In the genomic region with DNA sequence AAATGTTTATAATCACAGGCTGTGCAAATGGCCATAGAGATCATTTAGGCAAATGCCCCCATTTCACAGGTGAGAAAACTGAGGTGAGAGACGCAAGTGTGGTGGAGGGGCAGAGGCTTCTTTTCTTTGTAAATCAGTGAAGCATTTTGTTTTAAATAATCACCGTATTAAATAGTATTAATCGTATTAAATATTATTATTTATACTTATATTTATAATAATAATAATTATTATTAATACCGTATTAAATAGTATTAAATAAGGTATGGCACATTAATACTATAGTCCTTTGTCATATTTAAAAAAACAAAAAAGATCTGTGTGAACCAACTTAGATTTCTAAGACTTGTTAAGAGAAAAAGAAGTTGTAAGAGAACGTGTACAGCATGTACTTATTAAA, we compare ENCODE assay signal across 26 cellular contexts. TPM values are rescaled to one million over a fixed set of nuclear protein-coding genes. Genes with fewer than 3 reads are reported as not detected.
"Had no signal": no experiment of that assay in that cellular context is flagged by ENCODE, and none has a peak within 500 bp of the region (broad histone marks: within the 10 kb centered on the region; RNA-seq: fewer than 3 reads in every experiment).

No MANE protein-coding gene starts in this region.

- H3K9ac ChIP-seq: KMS-11 had no signal

- H3K36me3 Mint-ChIP-seq: activated CD4-positive, alpha-beta memory T cell treated with anti-CD3 and anti-CD28 coated beads for 36 hours; activated naive CD4-positive, alpha-beta T cell treated with anti-CD3 and anti-CD28 coated beads, Interleukin-2, amount 50 U/mL, for 72 hours; IgD-negative memory B cell; T-cell had no signal

- H3K4me1 Mint-ChIP-seq: activated CD4-positive, alpha-beta T cell treated with anti-CD3 and anti-CD28 coated beads, Interleukin-2, amount 10 ng/mL, durations not matched to agents 7 days and 5 days; activated naive CD8-positive, alpha-beta T cell treated with anti-CD3 and anti-CD28 coated beads, Interleukin-2, amount 50 U/mL, for 24 hours; T-cell had no signal

- H3K9me3 ChIP-seq: ascending aorta, body of pancreas, MG63 had no signal

- H3K36me3 ChIP-seq: ascending aorta, MG63 had no signal

- H3K27me3 ChIP-seq: ascending aorta, MG63 had no signal

- FAIRE-seq: bronchial epithelial cell, TTC549 had no signal

- H3K27me3 Mint-ChIP-seq: activated CD4-positive, alpha-beta T cell treated with anti-CD3 and anti-CD28 coated beads, Interleukin-2, amount 10 ng/mL, durations not matched to agents 7 days and 5 days; activated naive CD8-positive, alpha-beta T cell treated with anti-CD3 and anti-CD28 coated beads, Interleukin-2, amount 50 U/mL, for 24 hours had no signal

- H3K4me3 Mint-ChIP-seq: activated CD4-positive, alpha-beta memory T cell treated with anti-CD3 and anti-CD28 coated beads for 36 hours; activated CD4-positive, alpha-beta T cell treated with anti-CD3 and anti-CD28 coated beads, Interleukin-2, amount 10 ng/mL, durations not matched to agents 7 days and 5 days; activated naive CD8-positive, alpha-beta T cell treated with anti-CD3 and anti-CD28 coated beads, Interleukin-2, amount 50 U/mL, for 24 hours; activated T-cell treated with anti-CD3 and anti-CD28 coated beads, Interleukin-2, amount 50 U/mL, for 4 hours; IgD-negative memory B cell; T-cell had no signal

- H3K27ac ChIP-seq: ascending aorta, body of pancreas, KMS-11, PC-9, SK-N-MC had no signal

- H3K9me3 Mint-ChIP-seq: activated CD4-positive, alpha-beta memory T cell treated with anti-CD3 and anti-CD28 coated beads for 36 hours; activated naive CD8-positive, alpha-beta T cell treated with anti-CD3 and anti-CD28 coated beads, Interleukin-2, amount 50 U/mL, for 24 hours; activated T-cell treated with anti-CD3 and anti-CD28 coated beads, Interleukin-2, amount 50 U/mL, for 4 hours; T-cell had no signal

- DNase-seq: activated CD4-positive, alpha-beta memory T cell treated with anti-CD3 and anti-CD28 coated beads for 36 hours; activated CD4-positive, alpha-beta T cell treated with anti-CD3 and anti-CD28 coated beads, Interleukin-2, amount 10 ng/mL, durations not matched to agents 7 days and 5 days; activated CD4-positive, CD25-positive, alpha-beta regulatory T cell; activated CD8-positive, alpha-beta memory T cell treated with anti-CD3 and anti-CD28 coated beads for 24 hours; activated naive CD4-positive, alpha-beta T cell treated with Interleukin-2 at 50 U/mL for 16 hours; activated naive CD8-positive, alpha-beta T cell treated with anti-CD3 and anti-CD28 coated beads, Interleukin-2, amount 50 U/mL, for 24 hours; activated T-cell treated with anti-CD3 and anti-CD28 coated beads, Interleukin-2, amount 50 U/mL, for 4 hours; amniotic stem cell; body of pancreas; MG63; NCI-H1105 treated with DMSO at 0.1 percent for 48 hours; NCI-H1436 treated with DMSO at 0.1 percent for 48 hours; NCI-H187; NCI-H2081; NCI-H524; PC-9; T-cell; T-helper 2 cell; T1000 had no signal

- H3K27ac Mint-ChIP-seq: activated CD4-positive, alpha-beta memory T cell treated with anti-CD3 and anti-CD28 coated beads for 36 hours; activated CD4-positive, alpha-beta T cell treated with anti-CD3 and anti-CD28 coated beads, Interleukin-2, amount 10 ng/mL, durations not matched to agents 7 days and 5 days; activated naive CD4-positive, alpha-beta T cell treated with anti-CD3 and anti-CD28 coated beads, Interleukin-2, amount 50 U/mL, for 72 hours; activated naive CD8-positive, alpha-beta T cell treated with anti-CD3 and anti-CD28 coated beads, Interleukin-2, amount 50 U/mL, for 24 hours; IgD-negative memory B cell; T-cell had no signal

- ATAC-seq: activated naive CD4-positive, alpha-beta T cell treated with anti-CD3 and anti-CD28 coated beads, Interleukin-2, amount 50 U/mL, for 72 hours; activated naive CD8-positive, alpha-beta T cell treated with anti-CD3 and anti-CD28 coated beads, Interleukin-2, amount 50 U/mL, for 24 hours; activated T-cell treated with anti-CD3 and anti-CD28 coated beads, Interleukin-2, amount 50 U/mL, for 4 hours; body of pancreas; T-cell had no signal

- H3K4me3 ChIP-seq: ascending aorta, body of pancreas, MG63, PC-9, SK-N-MC had no signal

- H3K4me1 ChIP-seq: ascending aorta, body of pancreas had no signal

RNA-seq across cellular contexts. Expression of gene SH3PXD2B, which starts 32.6 kb away (rescaled TPM):
- polyA plus RNA-seq: IgD-negative memory B cell had no signal
